8 cellular contexts compared by ENCODE assay signal in the genomic region with DNA sequence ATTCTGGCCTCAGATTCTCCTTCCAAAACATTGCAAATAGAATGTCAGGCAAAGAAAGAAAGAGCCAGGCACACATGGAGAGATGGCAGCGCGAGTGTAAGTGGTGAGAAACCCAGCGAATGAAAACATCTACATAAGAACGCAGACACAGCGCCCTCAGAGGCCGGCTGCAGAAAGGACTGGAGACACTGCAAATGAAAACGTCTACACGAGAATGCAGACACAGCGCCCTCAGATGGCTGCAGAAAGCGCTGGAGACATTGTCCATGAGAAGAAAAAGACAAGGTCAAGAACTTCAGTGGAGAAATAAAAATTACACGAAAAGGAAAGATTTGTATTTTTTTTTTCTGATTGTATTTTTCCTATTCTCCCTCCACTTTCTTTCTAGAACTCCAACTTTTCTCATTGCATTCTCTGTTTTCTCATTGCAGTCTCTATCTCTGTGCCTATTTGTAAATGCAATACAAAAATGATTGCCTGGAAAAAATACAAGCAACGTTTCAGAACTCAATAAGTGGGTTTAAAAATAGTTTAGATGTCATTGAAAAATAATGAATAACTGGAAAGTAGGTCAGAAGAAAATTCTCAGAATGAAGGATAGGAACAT.
DNase-seq lines count a peak whose midpoint lies in the region; ATAC-seq and TF ChIP-seq lines count a peak whose summit lies in the region.

No MANE protein-coding gene starts in this region.

- H3F3A ChIP-seq in Loucy (ENCODE audit: low read depth): no peaks in the 10 kb centered on the region

- no peak overlapping the region for H3K4me2 ChIP-seq in Loucy (ENCODE audit: low read depth, low read length, poor library complexity, severe bottlenecking)

- ATAC-seq in GM21737 (IDR thresholded peaks at IDR 0.05; ENCODE audit: unreplicated experiment): peak; percentile 75

- peaks cover 6% of the 10 kb centered on the region for H3K4me1 ChIP-seq in Loucy (ENCODE audit: insufficient read depth, low read length, poor library complexity, severe bottlenecking)
- H3K4me1 ChIP-seq in neutrophil (ENCODE audit: control insufficient read depth in 1 of 2, insufficient read depth in 1 of 2, low read depth in 1 of 2, low read length in 1 of 2): no peaks in the 10 kb centered on the region

- no peaks in the 10 kb centered on the region for H3K27me3 ChIP-seq in Loucy (ENCODE audit: insufficient read depth, low read length, poor library complexity, severe bottlenecking)
- peaks cover 71% of the 10 kb centered on the region for H3K27me3 ChIP-seq in neutrophil

- H3K27ac ChIP-seq in neutrophil: no peak overlapping the region

- peak; percentile 94 for DNase-seq in DMS 273 (lab: John Stamatoyannopoulos, UW; ENCODE audit: unreplicated experiment)
- peak; percentile 76 for DNase-seq in RKO (ENCODE audit: low spot score)
- DNase-seq in activated T-helper 1 cell treated with Interleukin-2 at 50 U/mL for 16 hours (ENCODE audit: low read depth): peak; percentile 35
- peak; percentile 89 for DNase-seq in fibroblast of the aortic adventitia (ENCODE audit: low read depth)
- peak; percentile 92 for DNase-seq in superior temporal gyrus (ENCODE audit: extremely low spot score)

- H4K20me1 ChIP-seq in Loucy (ENCODE audit: insufficient read depth, low read length, poor library complexity, severe bottlenecking): no peaks in the 10 kb centered on the region

- H3K9me3 ChIP-seq in Loucy (ENCODE audit: insufficient read depth, low read depth, low read length) (no peaks in the 10 kb centered on the region), neutrophil (no peaks in the 10 kb centered on the region)

- peak overlapping the region; percentile 9 for H3K9ac ChIP-seq in Loucy (ENCODE audit: low read depth, low read length, poor library complexity, severe bottlenecking)

- no peaks in the 10 kb centered on the region for H3K79me2 ChIP-seq in Loucy (ENCODE audit: insufficient read depth, low read length)

- H2AFZ ChIP-seq in Loucy (ENCODE audit: low read length): peak overlapping the region; percentile 66; the same call in 1 of the 2 replicates

- no peak overlapping the region for H3K4me3 ChIP-seq in Loucy (ENCODE audit: low read length, poor library complexity, severe bottlenecking)
- H3K4me3 ChIP-seq in fibroblast of the aortic adventitia (ENCODE audit: low read depth, low read length): no peak overlapping the region
- no peak overlapping the region for H3K4me3 ChIP-seq in neutrophil (ENCODE audit: low read depth in 1 of 2, low read length in 1 of 2)

- TF ChIP-seq CTCF in Loucy (conservative IDR thresholded peaks at IDR 0.05; ENCODE audit: low read length): peak; percentile 100
- TF ChIP-seq CTCF in fibroblast of the aortic adventitia (IDR thresholded peaks at IDR 0.05; ENCODE audit: insufficient read depth, low read length): peak; percentile 84
- TF ChIP-seq CTCF in neutrophil (IDR thresholded peaks at IDR 0.05): peak; percentile 35

- no peaks in the 10 kb centered on the region for H3K36me3 ChIP-seq in Loucy (ENCODE audit: insufficient read depth, low read length)
- H3K36me3 ChIP-seq in neutrophil: no peaks in the 10 kb centered on the region

- no peaks in the 10 kb centered on the region for H3K9me2 ChIP-seq in Loucy (replicated peaks; ENCODE audit: low read depth, low read length)

Comparison
In these comparisons a context has a peak if more than half of its experiments do, and no peak if none do; other contexts are left out.
1. DNase-seq: peak in every context shown above with its lines; median percentile 94 in DMS 273; 92 in superior temporal gyrus; 89 in fibroblast of the aortic adventitia; 76 in RKO; 35 in activated T-helper 1 cell treated with Interleukin-2 at 50 U/mL for 16 hours.
2. CTCF ChIP-seq: peak in every context shown above with its lines; median percentile 100 in Loucy; 84 in fibroblast of the aortic adventitia; 35 in neutrophil.